8 cellular contexts compared by ENCODE assay signal in the genomic region with DNA sequence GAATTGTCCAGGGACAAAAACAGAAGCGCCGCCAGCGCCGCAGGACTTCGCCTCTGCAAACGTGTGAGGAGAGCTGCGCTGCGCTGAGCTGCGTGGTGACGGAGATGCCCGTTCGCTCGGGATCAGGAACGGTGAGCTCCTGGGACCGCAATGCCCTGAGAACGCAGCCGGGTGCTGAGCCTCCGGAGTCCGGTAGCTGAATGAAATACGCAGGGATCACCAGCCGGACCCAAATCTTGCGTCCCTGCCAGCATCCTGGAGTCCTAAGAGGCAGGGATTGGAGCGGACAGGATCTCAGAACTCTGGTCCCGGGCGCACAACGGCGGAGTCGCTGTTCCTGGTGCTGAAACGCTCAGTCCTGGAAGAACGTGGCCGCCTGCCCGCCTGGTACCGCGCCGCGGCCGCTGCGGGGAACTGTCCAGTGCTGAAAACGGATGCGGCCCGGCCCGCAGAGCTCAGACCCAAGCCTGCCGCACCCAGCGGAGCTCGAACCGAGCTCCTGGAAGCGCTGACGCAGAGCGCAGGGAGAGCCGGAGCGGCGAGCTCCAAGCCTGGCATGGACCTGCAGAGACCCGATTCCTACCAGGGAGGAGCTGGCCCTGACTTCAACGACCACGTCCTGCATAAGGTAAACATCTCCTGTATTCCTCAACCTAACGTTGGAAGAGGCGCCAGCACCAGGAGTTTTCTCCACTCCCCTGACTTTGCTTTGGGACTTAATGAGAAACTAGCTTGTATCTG. TPM values are rescaled to one million over a fixed set of nuclear protein-coding genes. Genes with fewer than 3 reads are reported as not detected.
A peak's percentile ranks its signal among the peaks of the same experiment; 100 is the strongest.
DNase-seq lines count a peak whose midpoint lies in the region; ATAC-seq lines count a peak whose summit lies in the region.

No MANE protein-coding gene starts in this region.

- no peak overlapping the region for H3K4me3 ChIP-seq in SJCRH30

- no peaks in the 10 kb centered on the region for H3K36me3 ChIP-seq in SJCRH30

- ATAC-seq in GM19463 (IDR thresholded peaks at IDR 0.05; ENCODE audit: unreplicated experiment), result no peak

- H3K27ac ChIP-seq in SJCRH30, result no peak overlapping the region

- in situ Hi-C loops in G401 (cut with HindIII; ENCODE audit: low sequenced_read_pairs), result no loop called here

- intact Hi-C loops in cardiac septum (cut with DNase I), result no loop called here
- intact Hi-C loops in posterior vena cava (cut with DNase I), result no loop called here

- DNase-seq in G401 (ENCODE audit: low spot score) (peak; percentile 84), SJCRH30 (peak; percentile 28 to 38), cardiac septum (ENCODE audit: low spot score) (peak; percentile 88), posterior vena cava (ENCODE audit: low spot score) (peak; percentile 94), ureter (ENCODE audit: low spot score) (peak; percentile 59), amniotic stem cell (lab: John Stamatoyannopoulos, UW) (no peak)
- DNase-seq in activated naive CD4-positive, alpha-beta T cell treated with anti-CD3 and anti-CD28 coated beads, Interleukin-2, amount 50 U/mL, for 16 hours, result peak; percentile 69

- no peaks in the 10 kb centered on the region for H3K9me3 ChIP-seq in SJCRH30 (replicated peaks)

- H3K27me3 ChIP-seq in SJCRH30, result peaks cover 2% of the 10 kb centered on the region; the same call in 1 of the 2 replicates

- H3K4me1 ChIP-seq in SJCRH30, result no peaks in the 10 kb centered on the region

RNA-seq across cellular contexts. Expression of a gene that starts 41.5 kb away (rescaled TPM):
- not detected in 2 replicates for total RNA-seq in G401 (2014; rRNA removed; shearing (Covaris generic))
- total RNA-seq in SJCRH30 (2014; rRNA removed; shearing (Covaris generic)), result not detected in 2 replicates
- total RNA-seq in cardiac septum (0.46 TPM), posterior vena cava (1 to 10 TPM in 1 of 2 donors, under 1 TPM in 1; 0.48 to 3.1 TPM), ureter (2.5 TPM)

RNA-seq across cellular contexts. Expression of a gene that starts 47.7 kb away (rescaled TPM):
- not detected in 2 replicates for total RNA-seq in G401 (2014; rRNA removed; shearing (Covaris generic))
- 0.22 TPM in 1 of 2 replicates, not detected in the other for total RNA-seq in SJCRH30 (2014; rRNA removed; shearing (Covaris generic))
- 0.67 TPM for total RNA-seq in cardiac septum
- 1 to 10 TPM; 1.4 to 3.3 TPM for total RNA-seq in posterior vena cava
- total RNA-seq in ureter, result 0.73 TPM
